Comparison of ENCODE assay signal across 23 cellular contexts in genomic region chr7:159015894-159016410, GRCh38.
DNase-seq lines count a peak whose midpoint lies in the region; ATAC-seq and TF ChIP-seq lines count a peak whose summit lies in the region.
"Had no signal": no experiment of that assay in that cellular context is flagged by ENCODE, and none has a peak within 500 bp of the region (broad histone marks: within the 10 kb centered on the region; RNA-seq: fewer than 3 reads in every experiment).

No MANE protein-coding gene starts in this region.

- TF ChIP-seq POLR2A in gastroesophageal sphincter (IDR thresholded peaks at IDR 0.05) = no peak

- TF ChIP-seq CTCF in gastroesophageal sphincter (IDR thresholded peaks at IDR 0.05) (no peak), progenitor cell of endocrine pancreas (IDR thresholded peaks at IDR 0.05; ENCODE audit: unreplicated experiment) (no peak)

- no peaks in the 10 kb centered on the region for H3K9me3 Mint-ChIP-seq in progenitor cell of endocrine pancreas (ENCODE audit: low read depth)

- H3K4me1 Mint-ChIP-seq in progenitor cell of endocrine pancreas (ENCODE audit: low read depth) = peaks cover 30% of the 10 kb centered on the region

- H3K27ac ChIP-seq in gastroesophageal sphincter (peak overlapping the region; percentile 43 to 85 (median 76)), urinary bladder (ENCODE audit: low read depth) (peak overlapping the region; percentile 44)
- H3K27ac ChIP-seq: 22Rv1, SJSA1, WERI-Rb-1 had no signal

- WGBS in gastroesophageal sphincter (ENCODE audit: low coverage in 1 of 2), 2 donors = 57 to 83% methylated on average over 1 to 4 of the region's 10 CpGs
- 69% methylated on average over 10 of the region's 10 CpGs for WGBS in urinary bladder

- DNase-seq in DMS 273 (lab: John Stamatoyannopoulos, UW; ENCODE audit: unreplicated experiment) = peak; percentile 40
- no peak for DNase-seq in DMS 273 treated with DMSO at 0.1 percent for 48 hours (lab: John Stamatoyannopoulos, UW)
- no peak for DNase-seq in progenitor cell of endocrine pancreas (ENCODE audit: low spot score, unreplicated experiment)
- no peak for DNase-seq in ureter (ENCODE audit: low spot score)
- no peak for DNase-seq in SIG-M5 treated with dmso at 0.1 percent for 504 hours (lab: John Stamatoyannopoulos, UW; ENCODE audit: unreplicated experiment)
- DNase-seq: activated CD4-positive, alpha-beta T cell treated with anti-CD3 and anti-CD28 coated beads, Interleukin-2, amount 50 U/mL, for 48 hours; activated T-cell treated with anti-CD3 and anti-CD28 coated beads for 4 hours; central memory CD4-positive, alpha-beta T cell; NCI-H1436 treated with DMSO at 0.1 percent for 48 hours; NCI-H2171; NCI-H69; OCI-M1; small intestine; stimulated activated CD4-positive, alpha-beta T cell treated with anti-CD3 and anti-CD28 coated beads, Interleukin-4, amount 100 ng/mL, for 1 hour; WERI-Rb-1 had no signal

- H3K9me3 ChIP-seq in gastroesophageal sphincter = no peaks in the 10 kb centered on the region
- H3K9me3 ChIP-seq: SJSA1 had no signal

- peak overlapping the region; percentile 73 for H3K27ac Mint-ChIP-seq in progenitor cell of endocrine pancreas
- H3K27ac Mint-ChIP-seq: T-helper 1 cell treated with Interleukin-12 subunit alpha and Interleukin-12 subunit beta and Interleukin-4 antibody, amounts not matched to agents 30 μg/mL and 1 μg/mL, for 36 hours had no signal

- no peak for ATAC-seq in gastroesophageal sphincter
- ATAC-seq in GM18519 (IDR thresholded peaks at IDR 0.05; ENCODE audit: low FRiP score, unreplicated experiment) = no peak
- ATAC-seq: esophagus mucosa, HCT116 had no signal

- no peaks in the 10 kb centered on the region for H3K36me3 Mint-ChIP-seq in progenitor cell of endocrine pancreas (ENCODE audit: insufficient read depth)

- H3K36me3 ChIP-seq in gastroesophageal sphincter (no peaks in the 10 kb centered on the region), urinary bladder (ENCODE audit: insufficient read depth) (no peaks in the 10 kb centered on the region)
- H3K36me3 ChIP-seq: SJSA1, WERI-Rb-1 had no signal

- H3K4me1 ChIP-seq in gastroesophageal sphincter = peaks cover 0 to 66% (median 16%) of the 10 kb centered on the region in 3 donors
- no peaks in the 10 kb centered on the region for H3K4me1 ChIP-seq in urinary bladder (ENCODE audit: insufficient read depth)
- H3K4me1 ChIP-seq: SJSA1 had no signal

- TF ChIP-seq EP300 in gastroesophageal sphincter (IDR thresholded peaks at IDR 0.05) = no peak

- H3K4me3 ChIP-seq in gastroesophageal sphincter (no peak overlapping the region), urinary bladder (ENCODE audit: low read depth, low read length) (no peak overlapping the region)
- H3K4me3 ChIP-seq: SJSA1 had no signal

- no peak overlapping the region for H3K4me3 Mint-ChIP-seq in progenitor cell of endocrine pancreas (ENCODE audit: low read depth)
- H3K4me3 Mint-ChIP-seq: T-helper 1 cell treated with Interleukin-12 subunit alpha and Interleukin-12 subunit beta and Interleukin-4 antibody, amounts not matched to agents 30 μg/mL and 1 μg/mL, for 36 hours had no signal

- H3K27me3 ChIP-seq in gastroesophageal sphincter = no peaks in the 10 kb centered on the region
- H3K27me3 ChIP-seq: SJSA1 had no signal

- no peaks in the 10 kb centered on the region for H3K27me3 Mint-ChIP-seq in progenitor cell of endocrine pancreas
